In the genomic region with DNA sequence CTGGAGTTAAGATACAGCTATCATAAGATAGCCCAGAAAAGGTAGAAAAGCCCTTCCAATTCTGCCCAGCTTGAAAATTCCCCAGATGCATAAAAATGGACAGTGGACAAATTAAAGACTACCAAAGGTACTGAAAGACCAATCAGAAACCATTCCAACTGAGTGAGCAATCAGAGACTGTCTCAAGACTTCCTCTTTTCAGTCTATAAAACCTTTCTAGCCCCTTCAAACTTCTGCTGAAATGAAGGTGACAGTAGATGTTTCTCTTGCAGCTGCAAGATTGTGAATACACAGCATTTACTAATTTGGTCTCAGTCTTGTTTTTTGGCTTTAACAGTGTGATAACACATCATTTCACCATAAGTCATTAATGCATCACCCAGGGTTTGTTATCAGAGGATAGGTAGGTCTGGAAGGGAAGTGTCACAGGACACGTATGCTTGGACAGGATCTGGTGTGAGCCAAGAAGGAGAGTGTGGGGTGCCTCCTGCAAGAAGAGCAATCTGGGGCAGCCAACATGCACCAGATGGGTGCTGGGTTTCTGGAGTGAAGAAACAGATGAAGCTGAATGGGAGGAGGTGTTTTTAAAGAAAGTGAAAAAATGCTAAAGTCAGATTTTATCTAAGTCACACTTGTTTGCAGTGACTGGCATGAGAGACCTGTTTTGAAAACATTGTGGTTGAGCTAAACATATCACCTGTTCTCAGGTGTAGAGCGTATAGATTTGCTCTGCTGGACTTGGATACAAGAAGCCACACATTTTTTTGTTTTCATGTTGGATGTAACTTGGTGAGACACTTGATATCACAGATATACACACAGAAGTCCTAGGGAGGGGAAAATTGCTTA, we compare ENCODE assay signal across 22 cellular contexts.
"Had no signal": no experiment of that assay in that cellular context is flagged by ENCODE, and none has a peak within 500 bp of the region (broad histone marks: within the 10 kb centered on the region; RNA-seq: fewer than 3 reads in every experiment).

No MANE protein-coding gene starts in this region.

- H3K36me3 Mint-ChIP-seq: stimulated activated effector memory CD8-positive, alpha-beta T cell treated with anti-CD3 and anti-CD28 coated beads, Interleukin-12 subunit alpha, Interleukin-12 subunit beta, amount 100 ng/mL, for 72 hours had no signal

- DNase-seq: cortex of kidney; effector CD8-positive, alpha-beta T cell; foreskin melanocyte; head of caudate nucleus; left colon; left ventricle myocardium superior; mesenchymal stem cell; midbrain; occipital lobe; pancreas; right cardiac atrium; stimulated activated CD4-positive, alpha-beta T cell treated with anti-CD3 and anti-CD28 coated beads, Interleukin-2, amount 100 ng/mL, for 48 hours; stimulated activated naive CD8-positive, alpha-beta T cell treated with anti-CD3 and anti-CD28 coated beads, Interleukin-15, amount 100 ng/mL, for 72 hours; transverse colon had no signal

- H3K27ac Mint-ChIP-seq: nephron; progenitor cell of endocrine pancreas; stimulated activated effector memory CD8-positive, alpha-beta T cell treated with anti-CD3 and anti-CD28 coated beads, Interleukin-12 subunit alpha, Interleukin-12 subunit beta, amount 100 ng/mL, for 72 hours; stimulated activated naive CD8-positive, alpha-beta T cell treated with anti-CD3 and anti-CD28 coated beads, Interleukin-15, amount 100 ng/mL, for 72 hours had no signal

- ATAC-seq: left colon; left ventricle myocardium superior; pancreas; right cardiac atrium; stimulated activated effector memory CD8-positive, alpha-beta T cell treated with anti-CD3 and anti-CD28 coated beads, Interleukin-12 subunit alpha, Interleukin-12 subunit beta, amount 100 ng/mL, for 72 hours; stimulated activated naive CD8-positive, alpha-beta T cell treated with anti-CD3 and anti-CD28 coated beads, Interleukin-15, amount 100 ng/mL, for 72 hours had no signal

- H3K4me1 ChIP-seq: pancreas, transverse colon had no signal

- H3K4me2 ChIP-seq: hepatocyte, smooth muscle cell had no signal

- H3K4me3 ChIP-seq: dorsolateral prefrontal cortex, hepatocyte, lung, pancreas, smooth muscle cell, thoracic aorta, transverse colon had no signal

- H3K27me3 ChIP-seq: dorsolateral prefrontal cortex, hepatocyte, pancreas, transverse colon had no signal

- H3K79me2 ChIP-seq: hepatocyte had no signal

- H3K4me3 Mint-ChIP-seq: nephron; stimulated activated effector memory CD8-positive, alpha-beta T cell treated with anti-CD3 and anti-CD28 coated beads, Interleukin-12 subunit alpha, Interleukin-12 subunit beta, amount 100 ng/mL, for 72 hours; stimulated activated naive CD8-positive, alpha-beta T cell treated with anti-CD3 and anti-CD28 coated beads, Interleukin-15, amount 100 ng/mL, for 72 hours had no signal

- H3K9me3 Mint-ChIP-seq: stimulated activated naive CD8-positive, alpha-beta T cell treated with anti-CD3 and anti-CD28 coated beads, Interleukin-15, amount 100 ng/mL, for 72 hours had no signal

- H3K4me1 Mint-ChIP-seq: nephron; stimulated activated effector memory CD8-positive, alpha-beta T cell treated with anti-CD3 and anti-CD28 coated beads, Interleukin-12 subunit alpha, Interleukin-12 subunit beta, amount 100 ng/mL, for 72 hours; stimulated activated naive CD8-positive, alpha-beta T cell treated with anti-CD3 and anti-CD28 coated beads, Interleukin-15, amount 100 ng/mL, for 72 hours had no signal

- H3K9me3 ChIP-seq: pancreas, thoracic aorta, transverse colon had no signal

- H2AFZ ChIP-seq: hepatocyte had no signal

- H3K27ac ChIP-seq: dorsolateral prefrontal cortex, hepatocyte, pancreas, thoracic aorta, transverse colon had no signal

- H3K36me3 ChIP-seq: pancreas, thoracic aorta, transverse colon had no signal
